ENCODE assay signal across 8 cellular contexts in the genomic region with DNA sequence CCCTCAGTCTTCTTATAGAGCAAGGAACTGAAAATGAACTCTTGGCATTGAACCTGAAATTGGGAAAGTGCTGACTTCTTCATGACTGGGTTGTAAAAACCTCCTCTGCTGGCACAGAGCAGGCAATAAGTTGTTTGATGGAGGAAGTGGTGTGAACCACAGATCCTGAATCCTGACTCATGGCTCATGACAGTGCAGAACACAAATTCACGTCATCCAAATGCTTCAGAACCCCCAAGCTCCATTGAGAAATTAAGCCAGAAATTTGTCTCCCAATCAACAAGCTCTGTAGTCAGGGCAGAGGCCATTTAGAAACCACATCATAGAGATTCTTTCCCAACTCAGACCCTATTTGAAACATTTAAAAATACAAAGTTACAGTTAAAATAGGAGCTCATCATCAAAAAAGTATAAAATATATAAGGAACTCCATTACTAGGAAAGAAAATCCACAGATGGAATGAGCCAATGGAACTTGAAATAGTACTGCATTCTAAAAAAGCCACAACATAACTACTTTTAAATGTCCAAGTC. TPM values are rescaled to one million over a fixed set of nuclear protein-coding genes. Genes with fewer than 3 reads are reported as not detected.
DNase-seq lines count a peak whose midpoint lies in the region; ATAC-seq and TF ChIP-seq lines count a peak whose summit lies in the region.

No MANE protein-coding gene starts in this region.

- intact Hi-C loops in natural killer cell (cut with micrococcal nuclease): no loop called here

- H3K9me3 Mint-ChIP-seq in natural killer cell: no peaks in the 10 kb centered on the region

- no peak overlapping the region for H3K27ac Mint-ChIP-seq in natural killer cell

- no peak overlapping the region for H3K4me3 Mint-ChIP-seq in natural killer cell

- H3K36me3 Mint-ChIP-seq in natural killer cell: no peaks in the 10 kb centered on the region

- peaks cover 5 to 25% of the 10 kb centered on the region in 2 donors for H3K27me3 Mint-ChIP-seq in natural killer cell (ENCODE audit: low read depth in 2 of 2)

- no peak for TF ChIP-seq CTCF in choroid plexus epithelial cell (conservative IDR thresholded peaks at IDR 0.05; ENCODE audit: low read depth, low read length)
- no peak for TF ChIP-seq CTCF in natural killer cell (IDR thresholded peaks at IDR 0.05)

- no peaks in the 10 kb centered on the region for H3K4me1 Mint-ChIP-seq in natural killer cell

- ATAC-seq in GM21576 (IDR thresholded peaks at IDR 0.05; ENCODE audit: unreplicated experiment) (peak; percentile 33), natural killer cell (peak; percentile 39 to 91 (median 46)), HG03045 (IDR thresholded peaks at IDR 0.05; ENCODE audit: unreplicated experiment) (no peak), GM19328 (IDR thresholded peaks at IDR 0.05; ENCODE audit: unreplicated experiment) (no peak)

- DNase-seq in A172 (ENCODE audit: low spot score) (peak; percentile 100), RPMI8226 (peak; percentile 95), choroid plexus epithelial cell (ENCODE audit: low read depth) (peak; percentile 100), natural killer cell (no peak), NCI-H526 (lab: John Stamatoyannopoulos, UW) (no peak)

- H3K4me3 ChIP-seq in choroid plexus epithelial cell (ENCODE audit: low read depth, low read length): no peak overlapping the region

RNA-seq across cellular contexts. Expression of a gene that starts 10.3 kb away (rescaled TPM):
- 74.6 and 97.8 TPM in 2 replicates for total RNA-seq in A172 (2014; rRNA removed; shearing (Covaris generic))
- 100 to 1,000 TPM in 2 of 3 donors, 10 to 100 TPM in 1; 92.9 to 135 (median 111) TPM for total RNA-seq in natural killer cell

Comparison
In these comparisons a context has a peak if more than half of its experiments do, and no peak if none do; other contexts are left out.
1. DNase-seq: peak in A172 (single experiment), RPMI8226 (single experiment) and choroid plexus epithelial cell (single experiment); none in natural killer cell (single experiment) and NCI-H526 (0 of 2).
2. ATAC-seq: peak in GM21576 (single experiment) and natural killer cell (3 of 3); none in HG03045 (single experiment) and GM19328 (single experiment).